Comparison of ENCODE assay signal across 8 cellular contexts in the genomic region with DNA sequence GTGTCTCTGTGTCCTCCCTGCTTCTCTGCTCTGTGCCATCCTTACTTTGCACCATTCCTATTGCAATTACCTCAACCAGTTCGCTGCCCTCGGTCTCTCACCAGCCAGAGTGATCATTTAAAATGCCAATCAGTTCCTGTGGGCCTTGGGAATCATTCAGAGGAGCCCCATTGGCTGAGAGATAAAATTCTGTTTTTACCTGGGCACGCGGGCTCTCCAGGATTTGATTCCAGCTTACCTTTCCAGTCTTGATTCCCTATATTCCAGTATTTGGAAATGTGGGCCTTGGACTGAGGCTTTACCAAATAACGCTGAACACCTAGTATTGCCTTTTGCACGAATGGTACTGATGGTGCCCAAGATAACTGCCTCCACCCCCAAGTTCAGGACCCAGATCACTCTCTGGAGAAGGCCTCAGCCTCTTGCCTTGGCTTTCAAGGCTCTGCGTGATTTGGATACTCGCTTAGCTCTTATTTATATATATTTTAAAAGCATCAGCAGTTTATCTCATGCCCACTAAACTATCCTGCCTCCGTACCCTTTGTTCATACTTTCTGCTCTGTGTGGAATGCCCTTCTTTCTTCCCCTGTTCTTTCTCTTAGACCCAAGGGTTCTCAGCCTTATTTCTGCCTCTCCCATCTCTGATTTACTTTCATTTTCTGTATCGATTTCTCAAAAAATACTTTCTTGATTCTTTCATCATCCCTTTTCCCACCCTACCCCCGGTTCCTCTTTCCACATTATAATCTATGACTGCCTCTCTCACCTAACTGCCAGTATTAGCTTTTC. TPM values are rescaled to one million over a fixed set of nuclear protein-coding genes. Genes with fewer than 3 reads are reported as not detected.
DNase-seq lines count a peak whose midpoint lies in the region; ATAC-seq and TF ChIP-seq lines count a peak whose summit lies in the region.

No MANE protein-coding gene starts in this region.

- H3K4me3 Mint-ChIP-seq in CD8-positive, alpha-beta T cell, result peak overlapping the region; percentile 88
- H3K4me3 Mint-ChIP-seq in activated T-helper 2 cell treated with anti-CD3 and anti-CD28 coated beads, Interferon-gamma antibody, Interleukin-2, Interleukin-4, amounts not matched to agents 10 μg/mL and 5 μg/mL and 100 μg/mL, durations not matched to agents 14 hours and 24 hours and 36 hours (ENCODE audit: low read depth), result peak overlapping the region; percentile 97

- H3K36me3 Mint-ChIP-seq in CD8-positive, alpha-beta T cell, result peaks cover 50% of the 10 kb centered on the region
- H3K36me3 Mint-ChIP-seq in activated T-helper 2 cell treated with anti-CD3 and anti-CD28 coated beads, Interferon-gamma antibody, Interleukin-2, Interleukin-4, amounts not matched to agents 10 μg/mL and 5 μg/mL and 100 μg/mL, durations not matched to agents 14 hours and 24 hours and 36 hours (ENCODE audit: low read depth), result peaks cover 48% of the 10 kb centered on the region

- CTCF ChIA-PET in CD8-positive, alpha-beta T cell (lab: Charles Lee), result interaction anchor here (1.0 to 1.6 kb wide), 2 partner anchors 11 to 332 kb away, joined by 3 to 4 read pairs; no protein-coding TSS in a partner anchor

- peak overlapping the region; percentile 89 for H3K27ac ChIP-seq in CD8-positive, alpha-beta T cell (ENCODE audit: low read depth, low read length)
- H3K27ac ChIP-seq in KMS-11, result peak overlapping the region; percentile 96
- H3K27ac ChIP-seq in right cardiac atrium (ENCODE audit: low read length), result peak overlapping the region; percentile 95
- H3K27ac ChIP-seq in skin epidermis, result peak overlapping the region; percentile 85 to 98 (median 93)

- no peaks in the 10 kb centered on the region for H4K20me1 ChIP-seq in KMS-11 (ENCODE audit: insufficient read depth)

- no peak for TF ChIP-seq CTCF in CD8-positive, alpha-beta T cell (IDR thresholded peaks at IDR 0.05)
- TF ChIP-seq CTCF in KMS-11 (conservative IDR thresholded peaks at IDR 0.05; ENCODE audit: low read depth, low read length), result no peak

- H3K9me3 ChIP-seq in CD8-positive, alpha-beta T cell (ENCODE audit: low read length), result no peaks in the 10 kb centered on the region
- H3K9me3 ChIP-seq in right cardiac atrium (ENCODE audit: control insufficient read depth, low read length), result no peaks in the 10 kb centered on the region

- no peaks in the 10 kb centered on the region for H3K27me3 Mint-ChIP-seq in CD8-positive, alpha-beta T cell (ENCODE audit: low read depth)
- H3K27me3 Mint-ChIP-seq in activated T-helper 2 cell treated with anti-CD3 and anti-CD28 coated beads, Interferon-gamma antibody, Interleukin-2, Interleukin-4, amounts not matched to agents 10 μg/mL and 5 μg/mL and 100 μg/mL, durations not matched to agents 14 hours and 24 hours and 36 hours (ENCODE audit: low read depth), result no peaks in the 10 kb centered on the region

- peak overlapping the region; percentile 94 for H3K4me2 ChIP-seq in KMS-11

- H3K27ac Mint-ChIP-seq in CD8-positive, alpha-beta T cell, result peak overlapping the region; percentile 95
- peak overlapping the region; percentile 95 for H3K27ac Mint-ChIP-seq in activated T-helper 2 cell treated with anti-CD3 and anti-CD28 coated beads, Interferon-gamma antibody, Interleukin-2, Interleukin-4, amounts not matched to agents 10 μg/mL and 5 μg/mL and 100 μg/mL, durations not matched to agents 14 hours and 24 hours and 36 hours

- H2AFZ ChIP-seq in KMS-11 (ENCODE audit: low read depth), result peak overlapping the region; percentile 62; the same call in 1 of the 2 replicates

- no peak for DNase-seq in CD8-positive, alpha-beta T cell
- DNase-seq in activated T-helper 2 cell treated with anti-CD3 and anti-CD28 coated beads, Interferon-gamma antibody, Interleukin-2, Interleukin-4, amounts not matched to agents 10 μg/mL and 5 μg/mL and 100 μg/mL, durations not matched to agents 14 hours and 24 hours and 36 hours (ENCODE audit: low spot score), result no peak
- DNase-seq in right cardiac atrium, result no peak
- no peak for DNase-seq in NCI-H345 (lab: John Stamatoyannopoulos, UW)
- no peak for DNase-seq in ureter (ENCODE audit: low spot score)
- no peak for DNase-seq in NCI-H774 (lab: John Stamatoyannopoulos, UW)

- POLR2A ChIA-PET in CD8-positive, alpha-beta T cell (lab: Charles Lee), result interaction anchor here (0.8 to 2.6 kb wide), 10 partner anchors 8 to 414 kb away, joined by 3 to 20 read pairs (median 4); partner anchors contain the start of genes CHRNA5, HYKK, IREB2 and MORF4L1

- H3K9me3 Mint-ChIP-seq in CD8-positive, alpha-beta T cell, result no peaks in the 10 kb centered on the region
- no peaks in the 10 kb centered on the region for H3K9me3 Mint-ChIP-seq in activated T-helper 2 cell treated with anti-CD3 and anti-CD28 coated beads, Interferon-gamma antibody, Interleukin-2, Interleukin-4, amounts not matched to agents 10 μg/mL and 5 μg/mL and 100 μg/mL, durations not matched to agents 14 hours and 24 hours and 36 hours

- H3K4me1 Mint-ChIP-seq in CD8-positive, alpha-beta T cell (ENCODE audit: low read depth), result peaks cover 35% of the 10 kb centered on the region
- peaks cover 28% of the 10 kb centered on the region for H3K4me1 Mint-ChIP-seq in activated T-helper 2 cell treated with anti-CD3 and anti-CD28 coated beads, Interferon-gamma antibody, Interleukin-2, Interleukin-4, amounts not matched to agents 10 μg/mL and 5 μg/mL and 100 μg/mL, durations not matched to agents 14 hours and 24 hours and 36 hours (ENCODE audit: low read depth)

- no peaks in the 10 kb centered on the region for H3K27me3 ChIP-seq in CD8-positive, alpha-beta T cell (ENCODE audit: insufficient read depth, low read length)
- H3K27me3 ChIP-seq in KMS-11 (ENCODE audit: insufficient read depth, low read depth) (no peaks in the 10 kb centered on the region), right cardiac atrium (ENCODE audit: control insufficient read depth, insufficient read depth) (no peaks in the 10 kb centered on the region)

- WGBS in right cardiac atrium, result 7% methylated on average over 11 of the region's 11 CpGs

- H3K36me3 ChIP-seq in CD8-positive, alpha-beta T cell (ENCODE audit: insufficient read depth, low read length), result peaks cover 13% of the 10 kb centered on the region
- H3K36me3 ChIP-seq in KMS-11 (ENCODE audit: insufficient read depth), result peaks cover 24% of the 10 kb centered on the region; the same call in 1 of the 2 replicates

- H3K4me3 ChIP-seq in CD8-positive, alpha-beta T cell (ENCODE audit: low read depth, low read length), result peak overlapping the region; percentile 85
- no peak overlapping the region for H3K4me3 ChIP-seq in KMS-11 (IDR thresholded peaks at IDR 0.05; ENCODE audit: insufficient read depth, low read depth, low read length)
- H3K4me3 ChIP-seq in right cardiac atrium (ENCODE audit: low read length), result peak overlapping the region; percentile 61
- peak overlapping the region; percentile 59 to 97 (median 77) for H3K4me3 ChIP-seq in skin epidermis

- peak overlapping the region; percentile 94 for H3K9ac ChIP-seq in KMS-11

- no peak for ATAC-seq in CD8-positive, alpha-beta T cell
- no peak for ATAC-seq in right cardiac atrium

- H3K79me2 ChIP-seq in KMS-11 (ENCODE audit: insufficient read depth, low read depth), result peaks cover 55% of the 10 kb centered on the region

- intact Hi-C loops in CD8-positive, alpha-beta T cell (cut with DNase I, micrococcal nuclease), result loop anchor here (1.0 to 10.0 kb wide), 7 partner anchors 34 to 774 kb away; partner anchors contain the start of genes HYKK (in 2 of the 2), IREB2 (in 2 of the 2), MORF4L1 (in 2 of the 2) and SKIC8 (in 2 of the 2)
- intact Hi-C loops in activated T-helper 2 cell treated with anti-CD3 and anti-CD28 coated beads, Interferon-gamma antibody, Interleukin-2, Interleukin-4, amounts not matched to agents 10 μg/mL and 5 μg/mL and 100 μg/mL, durations not matched to agents 14 hours and 24 hours and 36 hours (cut with micrococcal nuclease), result loop anchor here (1.0 to 2.0 kb wide), 3 partner anchors 34 to 332 kb away; partner anchors contain the start of genes HYKK, IREB2 and MORF4L1
- intact Hi-C loops in right cardiac atrium (cut with DNase I), result no loop called here

- peaks cover 28% of the 10 kb centered on the region for H3K4me1 ChIP-seq in CD8-positive, alpha-beta T cell (ENCODE audit: insufficient read depth, low read length)
- H3K4me1 ChIP-seq in KMS-11 (ENCODE audit: low read depth, poor library complexity, severe bottlenecking), result peaks cover 72% of the 10 kb centered on the region
- peaks cover 2% of the 10 kb centered on the region for H3K4me1 ChIP-seq in right cardiac atrium (ENCODE audit: control insufficient read depth, insufficient read depth, low read length)

RNA-seq across cellular contexts. Expression of gene PSMA4, which starts 0.9 kb away (rescaled TPM):
- total RNA-seq in CD8-positive, alpha-beta T cell, result 10 to 100 TPM; 72.8 to 79.4 TPM
- 330 and 331 TPM in 2 replicates for total RNA-seq in activated T-helper 2 cell treated with anti-CD3 and anti-CD28 coated beads, Interferon-gamma antibody, Interleukin-2, Interleukin-4, amounts not matched to agents 10 μg/mL and 5 μg/mL and 100 μg/mL, durations not matched to agents 14 hours and 24 hours and 36 hours
- total RNA-seq in right cardiac atrium, result 10 to 100 TPM; 89.1 to 98.7 (median 96.0) TPM
- 137 TPM for polyA plus RNA-seq in right cardiac atrium
- 121 TPM for total RNA-seq in ureter

RNA-seq across cellular contexts. Expression of gene CHRNA5, which starts 24.2 kb away (rescaled TPM):
- under 1 TPM in 1 of 2 experiments, not detected in 1; 0.56 TPM for total RNA-seq in CD8-positive, alpha-beta T cell
- total RNA-seq in activated T-helper 2 cell treated with anti-CD3 and anti-CD28 coated beads, Interferon-gamma antibody, Interleukin-2, Interleukin-4, amounts not matched to agents 10 μg/mL and 5 μg/mL and 100 μg/mL, durations not matched to agents 14 hours and 24 hours and 36 hours, result 6.5 and 7.7 TPM in 2 replicates
- 1 to 10 TPM; 2.0 to 4.0 (median 2.8) TPM for total RNA-seq in right cardiac atrium
- polyA plus RNA-seq in right cardiac atrium, result 0.68 TPM
- total RNA-seq in ureter, result 4.0 TPM

RNA-seq across cellular contexts. Expression of gene HYKK, which starts 33.8 kb away (rescaled TPM):
- total RNA-seq in CD8-positive, alpha-beta T cell, result 1 to 10 TPM; 1.6 to 2.3 TPM
- total RNA-seq in activated T-helper 2 cell treated with anti-CD3 and anti-CD28 coated beads, Interferon-gamma antibody, Interleukin-2, Interleukin-4, amounts not matched to agents 10 μg/mL and 5 μg/mL and 100 μg/mL, durations not matched to agents 14 hours and 24 hours and 36 hours, result 0.74 and 0.89 TPM in 2 replicates
- total RNA-seq in right cardiac atrium (10 to 100 TPM in 2 of 4 donors, 1 to 10 TPM in 2; 6.2 to 11.0 (median 9.1) TPM), ureter (12.5 TPM)
- polyA plus RNA-seq in right cardiac atrium, result 4.9 TPM

Comparison
In these comparisons a context has a peak if more than half of its experiments do, and no peak if none do; other contexts are left out.
1. intact Hi-C loops: an anchor here in CD8-positive, alpha-beta T cell (1.0 to 10.0 kb wide) and activated T-helper 2 cell treated with anti-CD3 and anti-CD28 coated beads, Interferon-gamma antibody, Interleukin-2, Interleukin-4, amounts not matched to agents 10 μg/mL and 5 μg/mL and 100 μg/mL, durations not matched to agents 14 hours and 24 hours and 36 hours (1.0 to 2.0 kb wide); none called in right cardiac atrium.